ENCODE assay signal across 8 cellular contexts in the genomic region with DNA sequence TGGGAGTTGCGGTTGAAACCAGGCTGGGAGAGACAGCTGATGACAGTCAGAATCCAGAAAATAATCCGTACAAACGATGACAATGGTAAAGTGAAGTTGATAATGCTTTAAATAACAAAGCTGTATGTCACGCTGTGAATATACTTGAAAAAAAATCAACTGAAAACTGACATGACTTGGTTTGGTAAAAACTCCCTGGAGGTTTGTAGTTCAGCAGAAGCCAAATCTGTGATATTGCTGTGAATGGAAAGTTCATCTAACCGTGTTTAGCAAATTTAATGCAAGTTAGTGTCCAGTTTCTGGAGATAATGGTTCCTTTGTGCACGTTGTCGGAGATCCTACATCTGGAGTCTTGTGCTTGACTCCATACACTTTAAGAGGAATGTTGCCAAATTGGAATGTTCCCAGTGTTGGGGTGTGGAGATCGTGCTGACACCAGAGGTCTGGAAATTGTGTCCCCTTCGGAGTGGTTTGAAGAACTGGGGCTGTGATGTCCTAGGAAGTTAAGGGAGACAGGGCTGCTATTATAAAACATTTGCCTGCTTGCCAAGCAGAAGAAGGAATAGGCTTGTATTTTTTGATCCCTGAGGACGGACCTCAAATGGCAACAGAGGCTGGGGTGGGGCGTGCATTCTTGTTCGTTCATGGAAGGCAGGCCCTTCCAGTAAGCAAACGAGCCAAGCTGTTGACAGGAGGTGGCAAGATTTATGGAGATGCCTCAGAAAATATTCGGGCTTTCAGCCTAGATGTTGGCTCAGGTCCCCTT. TPM values are rescaled to one million over a fixed set of nuclear protein-coding genes. Genes with fewer than 3 reads are reported as not detected.
DNase-seq lines count a peak whose midpoint lies in the region; ATAC-seq, FAIRE-seq and TF ChIP-seq lines count a peak whose summit lies in the region.

No MANE protein-coding gene starts in this region.

- peaks cover 9% of the 10 kb centered on the region for H3K36me3 Mint-ChIP-seq in Calu3 (ENCODE audit: insufficient read depth, unreplicated experiment)
- no peaks in the 10 kb centered on the region for H3K36me3 Mint-ChIP-seq in activated T-helper 2 cell treated with anti-CD3 and anti-CD28 coated beads, Interferon-gamma antibody, Interleukin-2, Interleukin-4, amounts not matched to agents 10 μg/mL and 5 μg/mL and 100 μg/mL, durations not matched to agents 14 hours and 24 hours and 36 hours (ENCODE audit: low read depth)

- H3K4me1 ChIP-seq in lung (ENCODE audit: control insufficient read depth in 2 of 2, insufficient read depth in 2 of 2, low read length in 2 of 2) (peaks cover 14 to 65% of the 10 kb centered on the region in 2 donors), testis (peaks cover 53% of the 10 kb centered on the region)

- H3K4me3 Mint-ChIP-seq in Calu3 (ENCODE audit: low read depth, unreplicated experiment): no peak overlapping the region
- no peak overlapping the region for H3K4me3 Mint-ChIP-seq in activated T-helper 2 cell treated with anti-CD3 and anti-CD28 coated beads, Interferon-gamma antibody, Interleukin-2, Interleukin-4, amounts not matched to agents 10 μg/mL and 5 μg/mL and 100 μg/mL, durations not matched to agents 14 hours and 24 hours and 36 hours (ENCODE audit: low read depth)

- CTCF ChIA-PET in Calu3 (lab: Charles Lee): no interaction called here

- peaks cover 35% of the 10 kb centered on the region for H3K4me1 Mint-ChIP-seq in Calu3 (ENCODE audit: low read depth, unreplicated experiment)
- H3K4me1 Mint-ChIP-seq in activated T-helper 2 cell treated with anti-CD3 and anti-CD28 coated beads, Interferon-gamma antibody, Interleukin-2, Interleukin-4, amounts not matched to agents 10 μg/mL and 5 μg/mL and 100 μg/mL, durations not matched to agents 14 hours and 24 hours and 36 hours (ENCODE audit: low read depth): peaks cover 26% of the 10 kb centered on the region

- no TSS peak for BruUV-seq in Calu3 (replicated peaks; lab: Mats Ljungman, UMichigan)

- no peaks in the 10 kb centered on the region for H3K36me3 ChIP-seq in lung (ENCODE audit: control insufficient read depth in 2 of 2, insufficient read depth in 2 of 2, low read length in 2 of 2)
- no peaks in the 10 kb centered on the region for H3K36me3 ChIP-seq in testis (ENCODE audit: low read depth, missing control alignments)

- DNase-seq in HTR-8/SVneo (ENCODE audit: insufficient read length, low spot score) (peak; percentile 62), lung (ENCODE audit: low spot score) (peak; percentile 51), testis (peak; percentile 72), cerebellar cortex (ENCODE audit: low spot score) (no peak), GM10266 (ENCODE audit: extremely low spot score) (no peak), Calu3 (no peak)
- no peak for DNase-seq in activated T-helper 2 cell treated with anti-CD3 and anti-CD28 coated beads, Interferon-gamma antibody, Interleukin-2, Interleukin-4, amounts not matched to agents 10 μg/mL and 5 μg/mL and 100 μg/mL, durations not matched to agents 14 hours and 24 hours and 36 hours (ENCODE audit: low spot score)

- TF ChIP-seq CTCF in lung (IDR thresholded peaks at IDR 0.05; ENCODE audit: control extremely low read depth, extremely low read depth): no peak
- TF ChIP-seq CTCF in testis (IDR thresholded peaks at IDR 0.05): no peak
- TF ChIP-seq CTCF in GM10266 (IDR thresholded peaks at IDR 0.05; ENCODE audit: control insufficient read depth, insufficient read depth, low read depth, missing control alignments): no peak
- TF ChIP-seq CTCF in Calu3 (IDR thresholded peaks at IDR 0.05; ENCODE audit: unreplicated experiment): no peak

- H3K27me3 ChIP-seq in lung (ENCODE audit: control insufficient read depth, insufficient read depth) (no peaks in the 10 kb centered on the region), testis (no peaks in the 10 kb centered on the region)

- peak; percentile 17 for ATAC-seq in lung (ENCODE audit: insufficient read depth, low FRiP score)

- no peak overlapping the region for H3K4me3 ChIP-seq in lung
- no peak overlapping the region for H3K4me3 ChIP-seq in testis

- H3K9me3 Mint-ChIP-seq in Calu3 (ENCODE audit: low read depth, unreplicated experiment): no peaks in the 10 kb centered on the region
- no peaks in the 10 kb centered on the region for H3K9me3 Mint-ChIP-seq in activated T-helper 2 cell treated with anti-CD3 and anti-CD28 coated beads, Interferon-gamma antibody, Interleukin-2, Interleukin-4, amounts not matched to agents 10 μg/mL and 5 μg/mL and 100 μg/mL, durations not matched to agents 14 hours and 24 hours and 36 hours

- intact Hi-C loops in testis (cut with DNase I; ENCODE audit: low total_unique reads) (no loop called here), Calu3 (cut with micrococcal nuclease; ENCODE audit: unreplicated experiment) (no loop called here)
- intact Hi-C loops in activated T-helper 2 cell treated with anti-CD3 and anti-CD28 coated beads, Interferon-gamma antibody, Interleukin-2, Interleukin-4, amounts not matched to agents 10 μg/mL and 5 μg/mL and 100 μg/mL, durations not matched to agents 14 hours and 24 hours and 36 hours (cut with micrococcal nuclease): no loop called here

- H3K27me3 Mint-ChIP-seq in Calu3 (ENCODE audit: unreplicated experiment): no peaks in the 10 kb centered on the region
- H3K27me3 Mint-ChIP-seq in activated T-helper 2 cell treated with anti-CD3 and anti-CD28 coated beads, Interferon-gamma antibody, Interleukin-2, Interleukin-4, amounts not matched to agents 10 μg/mL and 5 μg/mL and 100 μg/mL, durations not matched to agents 14 hours and 24 hours and 36 hours (ENCODE audit: low read depth): peaks cover 53% of the 10 kb centered on the region

- no peak for TF ChIP-seq POLR2A in testis (IDR thresholded peaks at IDR 0.05)

- 54 to 63% methylated on average over 14 of the region's 14 CpGs for WGBS in lung, 2 donors
- WGBS in testis, 2 donors: 31 to 40% methylated on average over 14 of the region's 14 CpGs

- peak; percentile 78 for FAIRE-seq in HTR-8/SVneo (lab: Jason Lieb, UNC)

- H3K27ac Mint-ChIP-seq in Calu3 (ENCODE audit: unreplicated experiment): no peak overlapping the region
- H3K27ac Mint-ChIP-seq in activated T-helper 2 cell treated with anti-CD3 and anti-CD28 coated beads, Interferon-gamma antibody, Interleukin-2, Interleukin-4, amounts not matched to agents 10 μg/mL and 5 μg/mL and 100 μg/mL, durations not matched to agents 14 hours and 24 hours and 36 hours: no peak overlapping the region

- H3K9me3 ChIP-seq in lung (ENCODE audit: control insufficient read depth in 2 of 2, insufficient read depth in 1 of 2, low read length in 1 of 2) (no peaks in the 10 kb centered on the region), testis (no peaks in the 10 kb centered on the region)

- peak overlapping the region; percentile 96 for H3K27ac ChIP-seq in cingulate gyrus (ENCODE audit: low read depth, low read length)
- H3K27ac ChIP-seq in lung (ENCODE audit: low read depth in 1 of 2, low read length in 1 of 2): peak overlapping the region; percentile 70 to 90
- peak overlapping the region; percentile 31 to 75 for H3K27ac ChIP-seq in testis

RNA-seq across cellular contexts. Expression of a gene that starts 30.6 kb away (rescaled TPM):
- total RNA-seq in lung (100 to 1,000 TPM in 1 of 2 donors, 10 to 100 TPM in 1; 95.1 to 150 TPM), testis (10 to 100 TPM; 75.3 to 87.8 TPM), Calu3 (2022) (58.7 and 64.8 TPM in 2 replicates)
- polyA plus RNA-seq in lung (10 to 100 TPM; 13.6 to 31.2 TPM), testis (ENCODE audit: insufficient read depth, low read depth, low replicate concordance) (33.4 TPM)
- total RNA-seq in activated T-helper 2 cell treated with anti-CD3 and anti-CD28 coated beads, Interferon-gamma antibody, Interleukin-2, Interleukin-4, amounts not matched to agents 10 μg/mL and 5 μg/mL and 100 μg/mL, durations not matched to agents 14 hours and 24 hours and 36 hours: 73.3 and 74.1 TPM in 2 replicates

Comparison
In these comparisons a context has a peak if more than half of its experiments do, and no peak if none do; other contexts are left out.
1. DNase-seq: peak in HTR-8/SVneo (single experiment), lung (single experiment) and testis (single experiment); none in cerebellar cortex (single experiment), GM10266 (single experiment), Calu3 (single experiment) and activated T-helper 2 cell treated with anti-CD3 and anti-CD28 coated beads, Interferon-gamma antibody, Interleukin-2, Interleukin-4, amounts not matched to agents 10 μg/mL and 5 μg/mL and 100 μg/mL, durations not matched to agents 14 hours and 24 hours and 36 hours (single experiment).
2. Peak in every context shown above with its lines, with median percentiles within 50 percentile points of each other: H3K27ac ChIP-seq.